19 cellular contexts compared by ENCODE assay signal in the genomic region with DNA sequence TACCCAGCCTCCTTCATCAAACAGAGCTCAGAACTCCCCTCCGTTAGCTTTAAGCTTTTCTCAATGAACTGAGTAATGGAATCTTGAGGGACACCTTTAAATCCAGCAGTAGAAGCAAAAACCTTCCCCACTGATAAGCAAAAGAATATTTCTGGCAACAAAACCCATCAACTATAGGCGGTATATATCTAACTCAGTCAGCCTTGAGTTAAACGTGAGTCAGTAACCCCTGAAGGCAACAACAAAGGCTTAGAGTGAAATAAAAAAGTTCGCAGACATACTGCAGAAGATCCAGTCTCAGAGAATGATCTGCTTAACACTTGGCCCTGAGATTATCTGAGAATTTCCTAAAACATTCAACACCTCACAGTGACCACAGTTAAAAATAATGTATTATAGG.
"Had no signal": no experiment of that assay in that cellular context is flagged by ENCODE, and none has a peak within 500 bp of the region (broad histone marks: within the 10 kb centered on the region; RNA-seq: fewer than 3 reads in every experiment).

No MANE protein-coding gene starts in this region.

- DNase-seq: activated B cell treated with CpG ODN at 0.5 μM for 24 hours; activated CD4-positive, alpha-beta T cell treated with anti-CD3 and anti-CD28 coated beads for 1 hour; activated CD4-positive, alpha-beta T cell treated with anti-CD3 and anti-CD28 coated beads, Interleukin-2, amount 10 ng/mL, durations not matched to agents 24 days and 14 days; activated CD4-positive, alpha-beta T cell treated with anti-CD3 and anti-CD28 coated beads, Interleukin-2, amount 50 U/mL, for 48 hours; activated CD8-positive, alpha-beta memory T cell treated with anti-CD3 and anti-CD28 coated beads, Interleukin-2, amount 10 ng/mL, durations not matched to agents 7 days and 5 days; activated effector memory CD4-positive, alpha-beta T cell treated with Interleukin-2 at 50 U/mL for 16 hours; activated naive CD4-positive, alpha-beta T cell; activated T-cell treated with anti-CD3 and anti-CD28 coated beads, Interleukin-2, amount 50 U/mL, for 24 hours; amygdala; NCI-H1092; NCI-H1417 treated with DMSO at 0.1 percent for 48 hours; NCI-H1694; NCI-H2029; NCI-H2107; SIG-M5; T-cell; T-helper 2 cell; T1000 had no signal

- H3K4me3 ChIP-seq: K562 had no signal

- ATAC-seq: activated CD8-positive, alpha-beta memory T cell treated with anti-CD3 and anti-CD28 coated beads, Interleukin-2, amount 10 ng/mL, durations not matched to agents 7 days and 5 days; K562; T-cell had no signal
